In genomic region chr13:46603165-46603603, GRCh38 we compare ENCODE assay signal across 10 cellular contexts. TPM values are rescaled to one million over a fixed set of nuclear protein-coding genes. Genes with fewer than 3 reads are reported as not detected.
DNase-seq lines count a peak whose midpoint lies in the region; ATAC-seq and TF ChIP-seq lines count a peak whose summit lies in the region.
"Had no signal": no experiment of that assay in that cellular context is flagged by ENCODE, and none has a peak within 500 bp of the region (broad histone marks: within the 10 kb centered on the region; RNA-seq: fewer than 3 reads in every experiment).

No MANE protein-coding gene starts in this region.

- intact Hi-C loops in lower lobe of right lung (cut with DNase I), result no loop called here
- intact Hi-C loops in sciatic nerve (cut with DNase I), result no loop called here

- no peaks in the 10 kb centered on the region for H3K27me3 ChIP-seq in BLaER1 treated with 17β-estradiol and CSF1 and Interleukin-3, amounts not matched to agents 10 nM and 100 nM
- H3K27me3 ChIP-seq in lower lobe of right lung (ENCODE audit: low read depth), result no peaks in the 10 kb centered on the region

- no peak for DNase-seq in astrocyte of the spinal cord (ENCODE audit: low read depth, low spot score)
- DNase-seq in lower lobe of right lung, result no peak
- no peak for DNase-seq in sciatic nerve (ENCODE audit: low spot score)
- no peak for DNase-seq in HPDE6-E6E7 (ENCODE audit: extremely low spot score)
- no peak for DNase-seq in NCI-H2107 treated with DMSO at 0.1 percent for 48 hours (lab: John Stamatoyannopoulos, UW; ENCODE audit: unreplicated experiment)
- DNase-seq: activated CD4-positive, alpha-beta T cell treated with anti-CD3 and anti-CD28 coated beads for 1 hour; NCI-H2081 treated with DMSO at 0.1 percent for 48 hours had no signal

- 0 out of 22 replicates have a peak, but pooled peaks cover 0 to 3% (median 0%) of the 10 kb centered on the region in 11 experiments for H3K36me3 ChIP-seq in BLaER1 treated with 17β-estradiol and CSF1 and Interleukin-3, amounts not matched to agents 10 nM and 100 nM
- no peaks in the 10 kb centered on the region for H3K36me3 ChIP-seq in HEK293 (ENCODE audit: control insufficient read depth in 2 of 2, insufficient read depth in 1 of 2, low read length in 2 of 2)
- H3K36me3 ChIP-seq in lower lobe of right lung, result no peaks in the 10 kb centered on the region

- CTCF ChIA-PET in HEK293 (lab: Yijun Ruan, JAX), result interaction anchor here (0.7 to 2.4 kb wide), 7 partner anchors 9 to 117 kb away, joined by 3 to 12 read pairs (median 4); no protein-coding TSS in a partner anchor

- in situ Hi-C loops in astrocyte of the spinal cord (cut with HindIII; ENCODE audit: low sequenced_read_pairs), result no loop called here

- peaks cover 89 to 98% (median 93%) of the 10 kb centered on the region in 10 experiments for H3K4me1 ChIP-seq in BLaER1 treated with 17β-estradiol and CSF1 and Interleukin-3, amounts not matched to agents 10 nM and 100 nM
- H3K4me1 ChIP-seq in HEK293 (ENCODE audit: control insufficient read depth, insufficient read depth, low read length), result peaks cover 8% of the 10 kb centered on the region
- H3K4me1 ChIP-seq in lower lobe of right lung, result peaks cover 85% of the 10 kb centered on the region

- POLR2A ChIA-PET in HEK293 (lab: Yijun Ruan, JAX), result no interaction called here

- no peak for ATAC-seq in lower lobe of right lung
- ATAC-seq in sciatic nerve, result no peak
- no peak for ATAC-seq in HG03565 (IDR thresholded peaks at IDR 0.05; ENCODE audit: unreplicated experiment)

- no peak overlapping the region for H3K4me3 ChIP-seq in BLaER1 treated with 17β-estradiol and CSF1 and Interleukin-3, amounts not matched to agents 10 nM and 100 nM
- H3K4me3 ChIP-seq in HEK293 (ENCODE audit: low read depth, low read length) (no peak overlapping the region), astrocyte of the spinal cord (ENCODE audit: low read depth, low read length) (no peak overlapping the region), lower lobe of right lung (no peak overlapping the region)

- TF ChIP-seq CTCF in HEK293 (tag by site-specific recombination; IDR thresholded peaks at IDR 0.05) (no peak), astrocyte of the spinal cord (IDR thresholded peaks at IDR 0.05; ENCODE audit: low read depth, low read length) (peak; percentile 41), lower lobe of right lung (IDR thresholded peaks at IDR 0.05) (peak; percentile 17)

- peak overlapping the region in 2 of 11 experiments; percentile 5 to 7; a peak in 1 of 22 replicates for H3K27ac ChIP-seq in BLaER1 treated with 17β-estradiol and CSF1 and Interleukin-3, amounts not matched to agents 10 nM and 100 nM
- H3K27ac ChIP-seq in HEK293 (ENCODE audit: extremely low read depth, low read depth, low read length) (no peak overlapping the region), lower lobe of right lung (no peak overlapping the region)

- peak overlapping the region; percentile 3 to 97 (median 62); a peak in 13 of 22 replicates for H3K4me2 ChIP-seq in BLaER1 treated with 17β-estradiol and CSF1 and Interleukin-3, amounts not matched to agents 10 nM and 100 nM

- H3K9ac ChIP-seq in BLaER1 treated with 17β-estradiol and CSF1 and Interleukin-3, amounts not matched to agents 10 nM and 100 nM, result no peak overlapping the region

- H3K9me3 ChIP-seq in BLaER1 treated with 17β-estradiol and CSF1 and Interleukin-3, amounts not matched to agents 10 nM and 100 nM (replicated peaks in 1 of 11), result no peaks in the 10 kb centered on the region
- H3K9me3 ChIP-seq in HEK293 (ENCODE audit: control insufficient read depth, insufficient read depth, low read depth, low read length) (no peaks in the 10 kb centered on the region), lower lobe of right lung (no peaks in the 10 kb centered on the region)

- H4K20me1 ChIP-seq in BLaER1 treated with 17β-estradiol and CSF1 and Interleukin-3, amounts not matched to agents 10 nM and 100 nM, result peaks cover 5 to 72% (median 15%) of the 10 kb centered on the region in 11 experiments; a peak in 13 of 22 replicates

TF ChIP-seq in HEK293, 187 proteins besides CTCF, POLR2A, EP300 and RAD21:
- TF ChIP-seq ZNF48 (tag by site-specific recombination; IDR thresholded peaks at IDR 0.05) (no peak), GLIS1 (tag by site-specific recombination; IDR thresholded peaks at IDR 0.05) (no peak), KLF1 (tag by site-specific recombination; IDR thresholded peaks at IDR 0.05) (peak; percentile 55; the same call in 1 of the 2 replicates), ZNF654 (tag by site-specific recombination; IDR thresholded peaks at IDR 0.05; ENCODE audit: low read depth) (0 out of 2 replicates have a peak, but pooled peaks have one; percentile 6), ZNF768 (tag by site-specific recombination; IDR thresholded peaks at IDR 0.05) (no peak), KLF17 (tag by site-specific recombination; IDR thresholded peaks at IDR 0.05) (no peak)

RNA-seq across cellular contexts. Expression of gene LRCH1, which starts 50.2 kb away (rescaled TPM):
- total RNA-seq in lower lobe of right lung (25.9 TPM), sciatic nerve (28.2 TPM)
